ENCODE assay signal across 25 cellular contexts in the genomic region with DNA sequence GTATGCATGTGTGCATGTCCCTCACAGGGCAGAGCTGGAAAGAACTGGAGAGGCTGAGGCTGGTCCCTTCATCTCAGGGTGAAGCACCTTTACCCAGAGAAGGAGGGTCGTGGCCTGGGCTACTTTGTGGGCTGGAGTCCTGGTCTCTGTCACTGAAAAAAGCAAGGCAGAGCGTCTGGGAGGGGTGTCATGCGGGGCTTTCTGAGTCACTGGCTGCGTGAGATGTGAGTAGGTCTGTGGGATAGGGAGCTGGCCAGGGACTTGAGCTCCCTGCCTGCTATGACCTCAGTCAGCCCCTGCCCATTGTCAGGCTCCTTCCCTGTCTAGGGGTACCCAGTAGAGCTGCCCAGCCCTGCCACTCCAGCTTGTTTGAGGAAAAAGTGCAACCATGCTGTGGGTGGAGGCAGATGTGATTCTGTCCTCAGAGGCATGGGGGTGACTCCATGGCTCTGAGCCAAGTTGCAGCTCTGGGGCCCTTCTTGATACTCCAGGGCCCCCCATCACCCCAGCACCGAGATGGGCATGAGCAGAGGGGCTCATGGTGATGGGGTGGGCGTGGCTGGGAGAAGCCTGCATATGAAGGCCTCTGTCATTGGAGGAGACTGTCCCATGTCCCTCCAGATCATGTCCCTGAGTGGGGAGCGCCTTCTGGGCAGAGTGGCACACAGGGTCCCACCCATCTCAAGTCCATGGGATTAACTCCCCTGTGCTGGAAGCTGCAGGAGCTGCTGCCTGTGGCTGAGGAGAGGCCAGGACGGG. TPM values are rescaled to one million over a fixed set of nuclear protein-coding genes. Genes with fewer than 3 reads are reported as not detected.
"Had no signal": no experiment of that assay in that cellular context is flagged by ENCODE, and none has a peak within 500 bp of the region (broad histone marks: within the 10 kb centered on the region; RNA-seq: fewer than 3 reads in every experiment).

No MANE protein-coding gene starts in this region.

- H3K36me3 ChIP-seq: breast epithelium, left lung, prostate gland, right atrium auricular region, thoracic aorta, WERI-Rb-1 had no signal

- H3K4me3 Mint-ChIP-seq: activated T-cell treated with anti-CD3 and anti-CD28 coated beads, Interleukin-2, amount 50 U/mL, for 4 hours; mesothelial cell of epicardium; natural killer cell treated with Interleukin-12 subunit alpha and Interleukin-12 subunit beta and Interleukin-15 and Interleukin-18, amount 100 ng/mL, for 72 hours had no signal

- H3K9me3 Mint-ChIP-seq: activated T-cell treated with anti-CD3 and anti-CD28 coated beads, Interleukin-2, amount 50 U/mL, for 4 hours; mesothelial cell of epicardium; natural killer cell treated with Interleukin-12 subunit alpha and Interleukin-12 subunit beta and Interleukin-15 and Interleukin-18, amount 100 ng/mL, for 72 hours had no signal

- H3K4me1 ChIP-seq: breast epithelium, prostate gland had no signal

- H3K27ac ChIP-seq: breast epithelium, coronary artery, left lung, prostate gland, right atrium auricular region, thoracic aorta, WERI-Rb-1 had no signal

- ATAC-seq: activated T-cell treated with anti-CD3 and anti-CD28 coated beads, Interleukin-2, amount 50 U/mL, for 4 hours; left lung; natural killer cell treated with Interleukin-12 subunit alpha and Interleukin-12 subunit beta and Interleukin-15 and Interleukin-18, amount 100 ng/mL, for 72 hours had no signal

- DNase-seq: activated CD4-positive, alpha-beta T cell treated with anti-CD3 and anti-CD28 coated beads for 1 hour; activated CD4-positive, alpha-beta T cell treated with anti-CD3 and anti-CD28 coated beads, Interleukin-2, amount 50 U/mL, for 4 hours; activated naive CD4-positive, alpha-beta T cell treated with anti-CD3 and anti-CD28 coated beads, Interleukin-2, amount 50 U/mL, for 16 hours; activated T-cell treated with anti-CD3 and anti-CD28 coated beads, Interleukin-2, amount 50 U/mL, for 4 hours; foreskin melanocyte; glutamatergic neuron; hypothalamus; left lung; nucleus accumbens; small intestine; stimulated activated CD4-positive, alpha-beta T cell treated with anti-CD3 and anti-CD28 coated beads, Interleukin-15, amount 100 ng/mL, for 24 hours; stimulated activated CD4-positive, alpha-beta T cell treated with anti-CD3 and anti-CD28 coated beads, Interleukin-2, amount 100 ng/mL, for 48 hours; T-helper 2 cell; WERI-Rb-1 had no signal

- H3K4me3 ChIP-seq: breast epithelium, coronary artery, left lung, prostate gland, right atrium auricular region, thoracic aorta had no signal

- H3K9me3 ChIP-seq: breast epithelium, left lung, prostate gland, right atrium auricular region, thoracic aorta had no signal

- H3K4me1 Mint-ChIP-seq: mesothelial cell of epicardium had no signal

- H3K27ac Mint-ChIP-seq: mesothelial cell of epicardium had no signal

- H3K27me3 ChIP-seq: breast epithelium, left lung, right atrium auricular region had no signal

RNA-seq across cellular contexts. Expression of gene KCNQ1, which starts 27.8 kb away (rescaled TPM):
- total RNA-seq: astrocyte, lung microvascular endothelial cell had no signal
- polyA plus RNA-seq: keratinocyte had no signal

RNA-seq across cellular contexts. Expression of gene TRPM5, which starts 28.3 kb away (rescaled TPM):
- total RNA-seq: activated T-cell treated with anti-CD3 and anti-CD28 coated beads, Interleukin-2, amount 50 U/mL, for 4 hours; astrocyte; breast epithelium; epithelial cell of proximal tubule; left lung; lung microvascular endothelial cell; natural killer cell treated with Interleukin-12 subunit alpha and Interleukin-12 subunit beta and Interleukin-15 and Interleukin-18, amount 100 ng/mL, for 72 hours; right atrium auricular region; thoracic aorta had no signal
- polyA plus RNA-seq: keratinocyte had no signal
